Comparison of ENCODE assay signal across 1 cellular context in genomic region chr10:50624154-50624865, GRCh38.
TF ChIP-seq lines count a peak whose summit lies in the region.

No MANE protein-coding gene starts in this region.

TF ChIP-seq in HepG2, 621 proteins besides CTCF, POLR2A, EP300 and RAD21 (continued from another document and continues in another):
- TF ChIP-seq ZNF446 (CRISPR knock-in tag; IDR thresholded peaks at IDR 0.05), result peak; percentile 90
- no peak; the same call in 1 of the 2 replicates for TF ChIP-seq ZNF431 (CRISPR knock-in tag; IDR thresholded peaks at IDR 0.05; ENCODE audit: borderline replicate concordance, low read depth)
- TF ChIP-seq ZGPAT (CRISPR knock-in tag; IDR thresholded peaks at IDR 0.05), result peak; percentile 88
- TF ChIP-seq BCL3 (CRISPR knock-in tag; IDR thresholded peaks at IDR 0.05), result peak; percentile 77; the same call in 1 of the 2 replicates
- TF ChIP-seq PRDM15 (CRISPR knock-in tag; IDR thresholded peaks at IDR 0.05), result peak; percentile 99
- TF ChIP-seq ZNF337 (CRISPR knock-in tag; IDR thresholded peaks at IDR 0.05; ENCODE audit: borderline replicate concordance, low read depth), result 0 out of 2 replicates have a peak, but pooled peaks have one; percentile 41
- TF ChIP-seq REL (CRISPR knock-in tag; conservative IDR thresholded peaks at IDR 0.05), result peak; percentile 28
- TF ChIP-seq ZNF432 (CRISPR knock-in tag; IDR thresholded peaks at IDR 0.05; ENCODE audit: borderline replicate concordance), result no peak
- peak; percentile 60 for TF ChIP-seq ERF (CRISPR knock-in tag; IDR thresholded peaks at IDR 0.05)
- TF ChIP-seq TBX2 (CRISPR knock-in tag; IDR thresholded peaks at IDR 0.05; ENCODE audit: borderline replicate concordance), result peak; percentile 45; the same call in 1 of the 2 replicates
- peak; percentile 89 for TF ChIP-seq ZNF430 (CRISPR knock-in tag; IDR thresholded peaks at IDR 0.05)
- TF ChIP-seq REPIN1 (CRISPR knock-in tag; IDR thresholded peaks at IDR 0.05; ENCODE audit: borderline replicate concordance, low read depth), result peak; percentile 58; the same call in 1 of the 2 replicates
- TF ChIP-seq KLF9 (CRISPR knock-in tag; IDR thresholded peaks at IDR 0.05; ENCODE audit: low read depth), result no peak
- no peak for TF ChIP-seq ZSCAN30 (CRISPR knock-in tag; IDR thresholded peaks at IDR 0.05)
- TF ChIP-seq KDM5B (CRISPR knock-in tag; IDR thresholded peaks at IDR 0.05; ENCODE audit: borderline replicate concordance), result no peak; the same call in 1 of the 2 replicates
- TF ChIP-seq ZNF335 (CRISPR knock-in tag; IDR thresholded peaks at IDR 0.05), result peak; percentile 85
- 0 out of 2 replicates have a peak, but pooled peaks have one; percentile 49 for TF ChIP-seq ZNF704 (CRISPR knock-in tag; IDR thresholded peaks at IDR 0.05; ENCODE audit: borderline replicate concordance)
- no peak for TF ChIP-seq ZBTB40 (IDR thresholded peaks at IDR 0.05)
- TF ChIP-seq ZBTB40 (CRISPR knock-in tag; IDR thresholded peaks at IDR 0.05), result no peak; the same call in 1 of the 2 replicates
- TF ChIP-seq ZNF441 (CRISPR knock-in tag; IDR thresholded peaks at IDR 0.05; ENCODE audit: borderline replicate concordance), result no peak; the same call in 1 of the 2 replicates
- TF ChIP-seq ELF4 (CRISPR knock-in tag; IDR thresholded peaks at IDR 0.05; ENCODE audit: borderline replicate concordance), result no peak
- no peak for TF ChIP-seq CSRNP2 (CRISPR knock-in tag; conservative IDR thresholded peaks at IDR 0.05; ENCODE audit: low read depth)
- peak; percentile 63 for TF ChIP-seq CBX1 (IDR thresholded peaks at IDR 0.05; ENCODE audit: low read depth)
- no peak for TF ChIP-seq ZNF280B (CRISPR knock-in tag; IDR thresholded peaks at IDR 0.05; ENCODE audit: borderline replicate concordance)
- no peak; the same call in 1 of the 2 replicates for TF ChIP-seq ZFP36L1 (CRISPR knock-in tag; IDR thresholded peaks at IDR 0.05)
- TF ChIP-seq NFIC (IDR thresholded peaks at IDR 0.05; ENCODE audit: low read length), result no peak
- TF ChIP-seq MTA3 (CRISPR knock-in tag; IDR thresholded peaks at IDR 0.05), result no peak
- no peak for TF ChIP-seq NPAS2 (CRISPR knock-in tag; IDR thresholded peaks at IDR 0.05; ENCODE audit: borderline replicate concordance)
- peak; percentile 62; the same call in 1 of the 2 replicates for TF ChIP-seq RFXANK (CRISPR knock-in tag; IDR thresholded peaks at IDR 0.05)
- TF ChIP-seq ZNF530 (CRISPR knock-in tag; IDR thresholded peaks at IDR 0.05; ENCODE audit: low read depth), result no peak
- TF ChIP-seq ARHGAP35 (CRISPR knock-in tag; IDR thresholded peaks at IDR 0.05; ENCODE audit: borderline replicate concordance), result peak; percentile 89
- peak; percentile 84 for TF ChIP-seq BORCS8-MEF2B (CRISPR knock-in tag; IDR thresholded peaks at IDR 0.05)
- TF ChIP-seq THAP8 (CRISPR knock-in tag; IDR thresholded peaks at IDR 0.05; ENCODE audit: borderline replicate concordance), result no peak
- peak; percentile 16; the same call in 1 of the 2 replicates for TF ChIP-seq DNMT3B (CRISPR knock-in tag; conservative IDR thresholded peaks at IDR 0.05)
- peak; percentile 45; the same call in 1 of the 2 replicates for TF ChIP-seq MNT (IDR thresholded peaks at IDR 0.05)
- TF ChIP-seq POLR2G (IDR thresholded peaks at IDR 0.05; ENCODE audit: low read depth, low read length), result peak; percentile 45; the same call in 1 of the 2 replicates
